ENCODE assay signal across 11 cellular contexts in genomic region chr17:48545539-48545938, GRCh38. TPM values are rescaled to one million over a fixed set of nuclear protein-coding genes. Genes with fewer than 3 reads are reported as not detected.
A peak's percentile ranks its signal among the peaks of the same experiment; 100 is the strongest.
DNase-seq lines count a peak whose midpoint lies in the region; ATAC-seq, FAIRE-seq and TF ChIP-seq lines count a peak whose summit lies in the region.
"Had no signal": no experiment of that assay in that cellular context is flagged by ENCODE, and none has a peak within 500 bp of the region (broad histone marks: within the 10 kb centered on the region; RNA-seq: fewer than 3 reads in every experiment).

No MANE protein-coding gene starts in this region.

- intact Hi-C loops in activated CD4-positive, alpha-beta T cell treated with anti-CD3 and anti-CD28 coated beads, Interleukin-2, amount 10 ng/mL, durations not matched to agents 24 days and 14 days (cut with micrococcal nuclease) = no loop called here
- intact Hi-C loops in kidney (cut with DNase I) = no loop called here

- no peak for ATAC-seq in activated naive CD8-positive, alpha-beta T cell treated with anti-CD3 and anti-CD28 coated beads, Interleukin-2, amount 50 U/mL, for 24 hours
- ATAC-seq: A549 had no signal

- H3K36me3 ChIP-seq in kidney (ENCODE audit: control insufficient read depth in 1 of 2, insufficient read depth in 2 of 2, low read length in 2 of 2) (peaks cover 0 to 3% of the 10 kb centered on the region in 2 donors), stomach smooth muscle (ENCODE audit: control insufficient read depth in 2 of 2, insufficient read depth in 2 of 2, low read length in 2 of 2) (peaks cover 3 to 6% of the 10 kb centered on the region in 2 donors)

- FAIRE-seq in kidney (lab: Jason Lieb, UNC) = no peak
- FAIRE-seq: A549 had no signal

- H3K9me3 ChIP-seq in kidney (ENCODE audit: control insufficient read depth in 1 of 2, low read length in 2 of 2) = no peaks in the 10 kb centered on the region
- no peaks in the 10 kb centered on the region for H3K9me3 ChIP-seq in stomach smooth muscle (ENCODE audit: control insufficient read depth in 2 of 2, low read length in 2 of 2)
- H3K9me3 ChIP-seq: A549 had no signal

- peak overlapping the region; percentile 26 to 99 for H3K9ac ChIP-seq in kidney (ENCODE audit: low read length in 2 of 2)
- peak overlapping the region; percentile 29 to 60 for H3K9ac ChIP-seq in stomach smooth muscle (ENCODE audit: low read length in 2 of 2)

- no peak for DNase-seq in activated CD4-positive, alpha-beta T cell treated with anti-CD3 and anti-CD28 coated beads, Interleukin-2, amount 10 ng/mL, durations not matched to agents 24 days and 14 days
- no peak for DNase-seq in activated CD4-positive, alpha-beta T cell treated with anti-CD3 and anti-CD28 coated beads for 4 hours
- no peak for DNase-seq in activated naive CD8-positive, alpha-beta T cell treated with anti-CD3 and anti-CD28 coated beads, Interleukin-2, amount 50 U/mL, for 24 hours
- DNase-seq in kidney (no peak), AML-193 (lab: John Stamatoyannopoulos, UW) (no peak), NCI-H446 (lab: John Stamatoyannopoulos, UW) (no peak)
- DNase-seq in activated CD4-positive, CD25-positive, alpha-beta regulatory T cell treated with anti-CD3 and anti-CD28 coated beads, Interleukin-2, amount 50 U/mL, for 72 hours = no peak
- DNase-seq: hypothalamus had no signal

- no peak for TF ChIP-seq CTCF in kidney (IDR thresholded peaks at IDR 0.05; ENCODE audit: borderline replicate concordance, extremely low read depth, insufficient read depth)

- peak overlapping the region; percentile 97 for H3K27ac Mint-ChIP-seq in activated CD4-positive, alpha-beta T cell treated with anti-CD3 and anti-CD28 coated beads, Interleukin-2, amount 10 ng/mL, durations not matched to agents 24 days and 14 days
- H3K27ac Mint-ChIP-seq in activated naive CD8-positive, alpha-beta T cell treated with anti-CD3 and anti-CD28 coated beads, Interleukin-2, amount 50 U/mL, for 24 hours = peak overlapping the region; percentile 25

- peak overlapping the region; percentile 95 for H3K4me3 Mint-ChIP-seq in activated CD4-positive, alpha-beta T cell treated with anti-CD3 and anti-CD28 coated beads, Interleukin-2, amount 10 ng/mL, durations not matched to agents 24 days and 14 days
- peak overlapping the region; percentile 87 for H3K4me3 Mint-ChIP-seq in activated naive CD8-positive, alpha-beta T cell treated with anti-CD3 and anti-CD28 coated beads, Interleukin-2, amount 50 U/mL, for 24 hours

- H3K4me3 ChIP-seq in kidney (ENCODE audit: low read length in 2 of 2) (no peak overlapping the region), stomach smooth muscle (ENCODE audit: low read length in 2 of 2) (peak overlapping the region; percentile 13 to 93)
- H3K4me3 ChIP-seq: A549 had no signal

- no peaks in the 10 kb centered on the region for H3K9me3 Mint-ChIP-seq in activated CD4-positive, alpha-beta T cell treated with anti-CD3 and anti-CD28 coated beads, Interleukin-2, amount 10 ng/mL, durations not matched to agents 24 days and 14 days
- no peaks in the 10 kb centered on the region for H3K9me3 Mint-ChIP-seq in activated naive CD8-positive, alpha-beta T cell treated with anti-CD3 and anti-CD28 coated beads, Interleukin-2, amount 50 U/mL, for 24 hours

- H3K27me3 ChIP-seq in stomach smooth muscle (ENCODE audit: control insufficient read depth in 1 of 2, insufficient read depth in 2 of 2, low read length in 2 of 2) = peaks cover 0 to 3% of the 10 kb centered on the region in 2 donors

- H3K27ac ChIP-seq in kidney (ENCODE audit: low read depth in 2 of 2, low read length in 2 of 2) = peak overlapping the region in 1 of 2 donors; percentile 96
- H3K27ac ChIP-seq in stomach smooth muscle (ENCODE audit: low read length) = peak overlapping the region; percentile 97
- H3K27ac ChIP-seq: A549 had no signal

- peaks cover 2% of the 10 kb centered on the region for H3K27me3 Mint-ChIP-seq in activated CD4-positive, alpha-beta T cell treated with anti-CD3 and anti-CD28 coated beads, Interleukin-2, amount 10 ng/mL, durations not matched to agents 24 days and 14 days
- H3K27me3 Mint-ChIP-seq in activated naive CD8-positive, alpha-beta T cell treated with anti-CD3 and anti-CD28 coated beads, Interleukin-2, amount 50 U/mL, for 24 hours = peaks cover 9% of the 10 kb centered on the region

- peaks cover 46% of the 10 kb centered on the region for H3K4me1 Mint-ChIP-seq in activated CD4-positive, alpha-beta T cell treated with anti-CD3 and anti-CD28 coated beads, Interleukin-2, amount 10 ng/mL, durations not matched to agents 24 days and 14 days
- peaks cover 57% of the 10 kb centered on the region for H3K4me1 Mint-ChIP-seq in activated naive CD8-positive, alpha-beta T cell treated with anti-CD3 and anti-CD28 coated beads, Interleukin-2, amount 50 U/mL, for 24 hours

- peaks cover 20% of the 10 kb centered on the region for H3K36me3 Mint-ChIP-seq in activated CD4-positive, alpha-beta T cell treated with anti-CD3 and anti-CD28 coated beads, Interleukin-2, amount 10 ng/mL, durations not matched to agents 24 days and 14 days (ENCODE audit: low read depth)
- peaks cover 3% of the 10 kb centered on the region for H3K36me3 Mint-ChIP-seq in activated naive CD8-positive, alpha-beta T cell treated with anti-CD3 and anti-CD28 coated beads, Interleukin-2, amount 50 U/mL, for 24 hours (ENCODE audit: low read depth)

- peaks cover 27 to 34% of the 10 kb centered on the region in 2 donors for H3K4me1 ChIP-seq in kidney (ENCODE audit: control insufficient read depth in 1 of 2, insufficient read depth in 1 of 2, low read depth in 1 of 2, low read length in 2 of 2)
- peaks cover 66% of the 10 kb centered on the region for H3K4me1 ChIP-seq in stomach smooth muscle (ENCODE audit: control insufficient read depth, insufficient read depth, low read length)

RNA-seq across cellular contexts. Expression of gene HOXB2, which starts 0.6 kb away (rescaled TPM):
- total RNA-seq in activated CD4-positive, alpha-beta T cell treated with anti-CD3 and anti-CD28 coated beads, Interleukin-2, amount 10 ng/mL, durations not matched to agents 24 days and 14 days = 26.0 and 28.1 TPM in 2 replicates
- 61.9 TPM for total RNA-seq in kidney
- polyA plus RNA-seq in kidney (ENCODE audit: insufficient read depth, low read depth, low replicate concordance) = 30.7 TPM

RNA-seq across cellular contexts. Expression of gene HOXB1, which starts 14.7 kb away (rescaled TPM):
- not detected in 2 replicates for total RNA-seq in activated CD4-positive, alpha-beta T cell treated with anti-CD3 and anti-CD28 coated beads, Interleukin-2, amount 10 ng/mL, durations not matched to agents 24 days and 14 days
- not detected for total RNA-seq in kidney
- polyA plus RNA-seq in kidney (ENCODE audit: insufficient read depth, low read depth, low replicate concordance) = not detected
- total RNA-seq: pulmonary artery endothelial cell had no signal
- polyA plus RNA-seq: A549 had no signal

RNA-seq across cellular contexts. Expression of gene HOXB4, which starts 32.6 kb away (rescaled TPM):
- 3.1 and 3.6 TPM in 2 replicates for total RNA-seq in activated CD4-positive, alpha-beta T cell treated with anti-CD3 and anti-CD28 coated beads, Interleukin-2, amount 10 ng/mL, durations not matched to agents 24 days and 14 days
- 22.6 TPM for total RNA-seq in kidney
- 4.4 TPM for polyA plus RNA-seq in kidney (ENCODE audit: insufficient read depth, low read depth, low replicate concordance)

RNA-seq across cellular contexts. Expression of gene HOXB3, which starts 44.5 kb away (rescaled TPM):
- 3.6 and 3.7 TPM in 2 replicates for total RNA-seq in activated CD4-positive, alpha-beta T cell treated with anti-CD3 and anti-CD28 coated beads, Interleukin-2, amount 10 ng/mL, durations not matched to agents 24 days and 14 days
- 99.0 TPM for total RNA-seq in kidney
- 12.1 TPM for polyA plus RNA-seq in kidney (ENCODE audit: insufficient read depth, low read depth, low replicate concordance)

RNA-seq across cellular contexts. Expression of gene HOXB5, which starts 48.0 kb away (rescaled TPM):
- total RNA-seq in activated CD4-positive, alpha-beta T cell treated with anti-CD3 and anti-CD28 coated beads, Interleukin-2, amount 10 ng/mL, durations not matched to agents 24 days and 14 days = not detected in 2 replicates
- total RNA-seq in kidney = 27.0 TPM
- 12.3 TPM for polyA plus RNA-seq in kidney (ENCODE audit: insufficient read depth, low read depth, low replicate concordance)

Comparison
In these comparisons a context has a peak if more than half of its experiments do, and no peak if none do; other contexts are left out.
1. H3K4me3 ChIP-seq: peak in stomach smooth muscle (2 of 2); none in kidney (0 of 2).